In the genomic region with DNA sequence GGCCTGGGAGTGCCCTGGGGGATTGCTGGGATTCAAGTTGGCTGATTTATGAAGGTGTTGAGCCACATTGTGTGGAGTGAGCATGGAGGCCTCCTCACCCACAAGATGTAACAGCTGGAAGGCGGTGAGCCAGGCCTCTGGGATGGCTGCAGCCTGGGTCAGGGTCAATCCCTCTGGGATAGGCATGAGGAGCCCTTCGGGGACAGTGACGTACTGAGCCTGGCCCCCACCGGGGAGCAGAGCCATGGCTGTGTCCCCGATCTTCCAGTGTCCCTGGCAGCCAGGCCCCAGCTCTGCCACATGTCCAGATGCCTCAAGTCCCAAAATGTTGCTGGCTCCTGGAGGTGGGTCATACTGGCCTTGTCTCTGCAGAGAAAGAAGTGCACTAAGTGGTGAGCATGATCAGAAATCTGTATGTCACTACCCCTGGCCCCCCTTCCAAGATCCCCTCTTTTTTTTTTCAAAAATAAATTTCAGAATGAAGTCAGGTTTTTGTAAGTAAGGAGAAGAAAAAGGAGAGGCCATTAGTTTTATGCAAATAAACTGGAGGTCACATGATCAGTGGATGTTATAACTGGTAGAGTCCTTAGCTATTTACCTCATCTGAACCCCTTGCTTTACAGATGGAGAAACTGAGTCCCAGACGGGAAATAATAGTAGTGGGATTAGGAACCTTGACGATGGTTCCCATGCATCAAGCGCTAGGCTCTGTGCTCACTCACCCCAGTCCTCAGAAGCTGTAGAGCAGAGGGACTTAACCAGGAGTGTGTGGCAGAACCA, we compare ENCODE assay signal across 8 cellular contexts. TPM values are rescaled to one million over a fixed set of nuclear protein-coding genes. Genes with fewer than 3 reads are reported as not detected.
DNase-seq lines count a peak whose midpoint lies in the region; ATAC-seq and TF ChIP-seq lines count a peak whose summit lies in the region.

No MANE protein-coding gene starts in this region.

- H3K4me3 ChIP-seq in DND-41 (ENCODE audit: low read depth in 1 of 2, low read length in 2 of 2) (no peak overlapping the region), epithelial cell of proximal tubule (ENCODE audit: low read depth, low read length) (peak overlapping the region; percentile 71), neutrophil (ENCODE audit: low read depth in 1 of 2, low read length in 1 of 2) (peak overlapping the region; percentile 77 to 83)

- no peaks in the 10 kb centered on the region for H4K20me1 ChIP-seq in DND-41 (ENCODE audit: insufficient read depth, low read length)

- H3K9me3 ChIP-seq in DND-41 (ENCODE audit: insufficient read depth, low read length, severe bottlenecking) (no peaks in the 10 kb centered on the region), neutrophil (no peaks in the 10 kb centered on the region)

- peak overlapping the region; percentile 99; the same call in 1 of the 2 replicates for H3K4me2 ChIP-seq in DND-41 (ENCODE audit: insufficient read depth, low read length)

- H3K27me3 ChIP-seq in DND-41 (ENCODE audit: insufficient read depth, low read length, poor library complexity) = no peaks in the 10 kb centered on the region
- no peaks in the 10 kb centered on the region for H3K27me3 ChIP-seq in neutrophil

- CTCF ChIA-PET in RWPE1 (lab: Yijun Ruan, JAX) = interaction anchor here (0.5 to 1.2 kb wide), 3 partner anchors 28 to 117 kb away, joined by 3 read pairs; no protein-coding TSS in a partner anchor

- DNase-seq in DND-41 (no peak), RWPE1 (ENCODE audit: low spot score) (no peak), epithelial cell of proximal tubule (ENCODE audit: low read depth) (no peak), SIG-M5 treated with dmso at 0.1 percent for 504 hours (lab: John Stamatoyannopoulos, UW; ENCODE audit: unreplicated experiment) (no peak)
- no peak for DNase-seq in stimulated activated CD4-positive, alpha-beta T cell treated with anti-CD3 and anti-CD28 coated beads, Interleukin-15, amount 100 ng/mL, for 24 hours
- no peak for DNase-seq in stimulated activated CD4-positive, alpha-beta T cell treated with anti-CD3 and anti-CD28 coated beads, Interleukin-4, amount 100 ng/mL, for 24 hours

- H3K27ac ChIP-seq in DND-41 (ENCODE audit: low read length) = no peak overlapping the region
- peak overlapping the region; percentile 97 for H3K27ac ChIP-seq in RWPE1
- H3K27ac ChIP-seq in neutrophil = peak overlapping the region; percentile 81

- H3K4me1 ChIP-seq in DND-41 (ENCODE audit: insufficient read depth, low read length) = peaks cover 18% of the 10 kb centered on the region
- peaks cover 66 to 67% of the 10 kb centered on the region in 2 experiments for H3K4me1 ChIP-seq in neutrophil (ENCODE audit: control insufficient read depth in 1 of 2, insufficient read depth in 1 of 2, low read depth in 1 of 2, low read length in 1 of 2)

- no peaks in the 10 kb centered on the region for H3K36me3 ChIP-seq in DND-41 (ENCODE audit: insufficient read depth, low read length)
- peaks cover 22% of the 10 kb centered on the region for H3K36me3 ChIP-seq in neutrophil

- POLR2A ChIA-PET in RWPE1 (lab: Yijun Ruan, JAX; ENCODE audit: low non-redundant PET) = no interaction called here

- no peak overlapping the region for H2AFZ ChIP-seq in DND-41 (ENCODE audit: low read depth, low read length)

- H3K9ac ChIP-seq in DND-41 (ENCODE audit: low read depth, low read length) = no peak overlapping the region

- ATAC-seq in DND-41 (ENCODE audit: insufficient read depth, low read depth) = no peak
- ATAC-seq in HG02759 (IDR thresholded peaks at IDR 0.05; ENCODE audit: unreplicated experiment) = no peak

- TF ChIP-seq CTCF in DND-41 (IDR thresholded peaks at IDR 0.05; ENCODE audit: borderline replicate concordance, extremely low read depth, low read length, poor library complexity, severe bottlenecking) (no peak), RWPE1 (conservative IDR thresholded peaks at IDR 0.05; ENCODE audit: low read depth) (no peak), epithelial cell of proximal tubule (conservative IDR thresholded peaks at IDR 0.05; ENCODE audit: low read depth, low read length) (no peak), neutrophil (IDR thresholded peaks at IDR 0.05) (no peak)

- no peaks in the 10 kb centered on the region for H3K79me2 ChIP-seq in DND-41 (ENCODE audit: insufficient read depth, low read length)

RNA-seq across cellular contexts. Expression of a gene that starts 1.7 kb away (rescaled TPM):
- total RNA-seq in epithelial cell of proximal tubule = 36.5 and 46.0 TPM in 2 replicates

RNA-seq across cellular contexts. Expression of a gene that starts 6.9 kb away (rescaled TPM):
- total RNA-seq in epithelial cell of proximal tubule = 159 and 226 TPM in 2 replicates

RNA-seq across cellular contexts. Expression of a gene that starts 33.4 kb away (rescaled TPM):
- total RNA-seq in epithelial cell of proximal tubule = 12.4 and 20.6 TPM in 2 replicates

RNA-seq across cellular contexts. Expression of a gene that starts 35.8 kb away (rescaled TPM):
- 7.7 and 13.8 TPM in 2 replicates for total RNA-seq in epithelial cell of proximal tubule

RNA-seq across cellular contexts. Expression of a gene that starts 40.2 kb away (rescaled TPM):
- total RNA-seq in epithelial cell of proximal tubule = not detected in 2 replicates

Comparison
In these comparisons a context has a peak if more than half of its experiments do, and no peak if none do; other contexts are left out.
1. H3K4me3 ChIP-seq: peak in epithelial cell of proximal tubule (single experiment) and neutrophil (2 of 2); none in DND-41 (0 of 2).